In genomic region chr9:94128580-94128979, GRCh38 we compare ENCODE assay signal across 7 cellular contexts.
"Had no signal": no experiment of that assay in that cellular context is flagged by ENCODE, and none has a peak within 500 bp of the region (broad histone marks: within the 10 kb centered on the region; RNA-seq: fewer than 3 reads in every experiment).

No MANE protein-coding gene starts in this region.

- H3K27ac ChIP-seq: GM23248 had no signal

- FAIRE-seq: HTR-8/SVneo had no signal

- H3K36me3 ChIP-seq: HAP-1 had no signal

- DNase-seq: GM23248, GOT3, H7, KG1 had no signal

- H3K9ac ChIP-seq: GM23248 had no signal

- ATAC-seq: HCT116 had no signal

- H2AFZ ChIP-seq: GM23248 had no signal

- H3K4me3 ChIP-seq: GM23248, HAP-1 had no signal

- H3K4me1 ChIP-seq: HAP-1 had no signal
